22 cellular contexts compared by ENCODE assay signal in genomic region chr12:123963829-123964228, GRCh38. TPM values are rescaled to one million over a fixed set of nuclear protein-coding genes. Genes with fewer than 3 reads are reported as not detected.
A peak's percentile ranks its signal among the peaks of the same experiment; 100 is the strongest.
DNase-seq lines count a peak whose midpoint lies in the region; ATAC-seq, FAIRE-seq and TF ChIP-seq lines count a peak whose summit lies in the region.
"Had no signal": no experiment of that assay in that cellular context is flagged by ENCODE, and none has a peak within 500 bp of the region (broad histone marks: within the 10 kb centered on the region; RNA-seq: fewer than 3 reads in every experiment).

No MANE protein-coding gene starts in this region.

- no peaks in the 10 kb centered on the region for H3K9me3 Mint-ChIP-seq in activated naive CD8-positive, alpha-beta T cell treated with anti-CD3 and anti-CD28 coated beads, Interleukin-2, amount 50 U/mL, for 24 hours
- H3K9me3 Mint-ChIP-seq: CD4-positive, alpha-beta T cell; CD8-positive, alpha-beta T cell had no signal

- H3K9me3 ChIP-seq in liver (ENCODE audit: control insufficient read depth in 4 of 4, low read length in 3 of 4) = no peaks in the 10 kb centered on the region
- H3K9me3 ChIP-seq in HepG2 (ENCODE audit: low read length) = no peaks in the 10 kb centered on the region
- no peaks in the 10 kb centered on the region for H3K9me3 ChIP-seq in small intestine (ENCODE audit: control insufficient read depth, low read depth)
- H3K9me3 ChIP-seq: A549; BLaER1 treated with 17β-estradiol and CSF1 and Interleukin-3, amounts not matched to agents 10 nM and 100 nM; Caco-2 had no signal

- no peak for DNase-seq in HepG2 (ENCODE audit: low spot score)
- no peak for DNase-seq in left colon
- DNase-seq in small intestine = peak; percentile 56
- no peak for DNase-seq in activated naive CD8-positive, alpha-beta T cell treated with anti-CD3 and anti-CD28 coated beads, Interleukin-2, amount 50 U/mL, for 24 hours
- no peak for DNase-seq in NCI-H2081 treated with DMSO at 0.1 percent for 48 hours (lab: John Stamatoyannopoulos, UW)
- DNase-seq: AML-193; Caco-2; Calu3; CD4-positive, alpha-beta T cell; CD8-positive, alpha-beta T cell; DMS79 treated with DMSO at 0.1 percent for 48 hours; GF-D8 had no signal

- POLR2A ChIA-PET in HepG2 (lab: Yijun Ruan, JAX) = no interaction called here

- intact Hi-C loops in HepG2 (cut with micrococcal nuclease; ENCODE audit: unreplicated experiment) = no loop called here
- intact Hi-C loops in left colon (cut with DNase I, micrococcal nuclease) = no loop called here

- ATAC-seq in HepG2 = no peak
- ATAC-seq in left colon = peak; percentile 56
- no peak for ATAC-seq in activated naive CD8-positive, alpha-beta T cell treated with anti-CD3 and anti-CD28 coated beads, Interleukin-2, amount 50 U/mL, for 24 hours
- ATAC-seq: CD8-positive, alpha-beta T cell had no signal

- CTCF ChIA-PET in HepG2 (lab: Yijun Ruan, JAX; ENCODE audit: low intra/inter-chr PET ratio, low total read pairs) = no interaction called here

- H3K36me3 Mint-ChIP-seq in activated naive CD8-positive, alpha-beta T cell treated with anti-CD3 and anti-CD28 coated beads, Interleukin-2, amount 50 U/mL, for 24 hours (ENCODE audit: low read depth) = no peaks in the 10 kb centered on the region

- H3K27ac ChIP-seq in liver (ENCODE audit: low read depth in 1 of 2, low read length in 2 of 2) (no peak overlapping the region), HepG2 (ENCODE audit: extremely low read length, insufficient read depth, low read length) (no peak overlapping the region), small intestine (ENCODE audit: low read depth in 1 of 2, low read length in 1 of 2) (no peak overlapping the region)
- H3K27ac ChIP-seq: 22Rv1; A549; BLaER1 treated with 17β-estradiol and CSF1 and Interleukin-3, amounts not matched to agents 10 nM and 100 nM; C4-2B had no signal

- no peak for TF ChIP-seq CTCF in liver (IDR thresholded peaks at IDR 0.05; ENCODE audit: low read depth, low read length, missing input control)
- no peak for TF ChIP-seq CTCF in HepG2 (CRISPR knock-in tag; IDR thresholded peaks at IDR 0.05)

- no peak overlapping the region for H2AFZ ChIP-seq in HepG2 (ENCODE audit: low read length)

- in situ Hi-C loops in HepG2 (cut with HindIII; ENCODE audit: extremely low pct_ligation_motif_present, low pct_unique_long_range_greater_than_20kb) = no loop called here

- H3K4me3 ChIP-seq in liver (ENCODE audit: low read depth in 1 of 3, low read length in 3 of 3) (no peak overlapping the region), HepG2 (replicated peaks in 1 of 3; ENCODE audit: insufficient read depth in 1 of 3, low read depth in 2 of 3, low read length in 3 of 3) (no peak overlapping the region), small intestine (ENCODE audit: low read depth in 1 of 2, low read length in 2 of 2) (no peak overlapping the region)
- H3K4me3 ChIP-seq: A549; BLaER1 treated with 17β-estradiol and CSF1 and Interleukin-3, amounts not matched to agents 10 nM and 100 nM had no signal

- H3K4me1 Mint-ChIP-seq in activated naive CD8-positive, alpha-beta T cell treated with anti-CD3 and anti-CD28 coated beads, Interleukin-2, amount 50 U/mL, for 24 hours = peaks cover 2% of the 10 kb centered on the region
- H3K4me1 Mint-ChIP-seq: B cell had no signal

- no peak for FAIRE-seq in HepG2 (lab: Jason Lieb, UNC)
- FAIRE-seq in small intestine (lab: Jason Lieb, UNC) = peak; percentile 5
- FAIRE-seq: A549, D721Med, G401.6, GM12891, GM19239 had no signal

- no peak for TF ChIP-seq POLR2A in HepG2 (IDR thresholded peaks at IDR 0.05; ENCODE audit: insufficient read depth in 1 of 2, low read depth in 2 of 2, low read length in 2 of 2)

- H3K36me3 ChIP-seq in liver (ENCODE audit: control insufficient read depth in 4 of 4, insufficient read depth in 3 of 4, low read depth in 1 of 4, low read length in 3 of 4) (no peaks in the 10 kb centered on the region), HepG2 (replicated peaks in 1 of 2; ENCODE audit: control insufficient read depth in 1 of 2, insufficient read depth in 2 of 2, low read length in 2 of 2) (0 out of 5 replicates have a peak, but pooled peaks cover 0 to 4% of the 10 kb centered on the region in 2 experiments), small intestine (ENCODE audit: control insufficient read depth in 2 of 2, insufficient read depth in 2 of 2, low read length in 2 of 2) (no peaks in the 10 kb centered on the region)

- no peak overlapping the region for H3K4me2 ChIP-seq in HepG2 (ENCODE audit: low read depth, low read length)
- H3K4me2 ChIP-seq: A549 had no signal

- BruUV-seq in HepG2 (replicated peaks; lab: Mats Ljungman, UMichigan) = no TSS peak

- H3K9ac ChIP-seq in liver (ENCODE audit: low read depth in 1 of 2, low read length in 2 of 2) (no peak overlapping the region), HepG2 (ENCODE audit: insufficient read depth, low read depth, low read length) (no peak overlapping the region)
- H3K9ac ChIP-seq: BLaER1 treated with 17β-estradiol and CSF1 and Interleukin-3, amounts not matched to agents 10 nM and 100 nM had no signal

- no peak for TF ChIP-seq EP300 in HepG2 (IDR thresholded peaks at IDR 0.05; ENCODE audit: low read depth in 2 of 2, low read length in 2 of 2)
- no peak for TF ChIP-seq EP300 in HepG2 (CRISPR knock-in tag; IDR thresholded peaks at IDR 0.05; ENCODE audit: borderline replicate concordance)

- H3K27ac Mint-ChIP-seq in activated naive CD8-positive, alpha-beta T cell treated with anti-CD3 and anti-CD28 coated beads, Interleukin-2, amount 50 U/mL, for 24 hours = no peak overlapping the region
- H3K27ac Mint-ChIP-seq: B cell; CD4-positive, alpha-beta T cell; CD8-positive, alpha-beta T cell had no signal

- 40% methylated on average over 4 of the region's 4 CpGs for WGBS in liver
- 82% methylated on average over 4 of the region's 4 CpGs for WGBS in HepG2 (ENCODE audit: low lambda C conversion rate)
- 22 to 66% (median 48%) methylated on average over 4 of the region's 4 CpGs for WGBS in small intestine, 3 donors

- no peaks in the 10 kb centered on the region for H4K20me1 ChIP-seq in HepG2 (ENCODE audit: insufficient read depth, low read length)

- no peaks in the 10 kb centered on the region for H3K27me3 ChIP-seq in liver (ENCODE audit: control insufficient read depth in 4 of 4, insufficient read depth in 4 of 4, low read length in 3 of 4)
- no peaks in the 10 kb centered on the region for H3K27me3 ChIP-seq in HepG2 (ENCODE audit: control insufficient read depth in 1 of 2, insufficient read depth in 2 of 2, low read length in 2 of 2)
- no peaks in the 10 kb centered on the region for H3K27me3 ChIP-seq in small intestine (ENCODE audit: control insufficient read depth in 2 of 2, insufficient read depth in 2 of 2, low read length in 2 of 2)
- H3K27me3 ChIP-seq: BLaER1 treated with 17β-estradiol and CSF1 and Interleukin-3, amounts not matched to agents 10 nM and 100 nM had no signal

- no peaks in the 10 kb centered on the region for H3K27me3 Mint-ChIP-seq in activated naive CD8-positive, alpha-beta T cell treated with anti-CD3 and anti-CD28 coated beads, Interleukin-2, amount 50 U/mL, for 24 hours
- H3K27me3 Mint-ChIP-seq: B cell; CD4-positive, alpha-beta T cell had no signal

- H3K4me1 ChIP-seq in liver (ENCODE audit: control insufficient read depth in 4 of 4, insufficient read depth in 4 of 4, low read length in 3 of 4) (peaks cover 0 to 16% (median 7%) of the 10 kb centered on the region in 4 donors), HepG2 (ENCODE audit: insufficient read depth, low read length) (no peaks in the 10 kb centered on the region), small intestine (ENCODE audit: control insufficient read depth in 2 of 2, insufficient read depth in 1 of 2, low read depth in 1 of 2, low read length in 1 of 2) (peaks cover 0 to 11% of the 10 kb centered on the region in 2 donors)
- H3K4me1 ChIP-seq: Caco-2 had no signal

- TF ChIP-seq RAD21 in liver (IDR thresholded peaks at IDR 0.05) (no peak), HepG2 (CRISPR knock-in tag; IDR thresholded peaks at IDR 0.05) (no peak)

- peaks cover 7% of the 10 kb centered on the region for H3K79me2 ChIP-seq in HepG2 (ENCODE audit: insufficient read depth, low read length)

- no peak overlapping the region for H3K4me3 Mint-ChIP-seq in activated naive CD8-positive, alpha-beta T cell treated with anti-CD3 and anti-CD28 coated beads, Interleukin-2, amount 50 U/mL, for 24 hours
- H3K4me3 Mint-ChIP-seq: B cell; CD4-positive, alpha-beta T cell; CD8-positive, alpha-beta T cell had no signal

RNA-seq across cellular contexts. Expression of gene CCDC92, which starts 8.8 kb away (rescaled TPM):
- 1 to 10 TPM; 2.1 to 6.0 TPM for total RNA-seq in liver
- polyA plus RNA-seq in liver = 10 to 100 TPM; 12.6 to 14.6 TPM
- total RNA-seq in HepG2 (2016; rRNA removed; fragmentation: Illumina TruSeq; extraction: Trizol) = 4.6 and 5.4 TPM in 2 replicates
- 6.8 and 8.3 TPM in 2 replicates for total RNA-seq in HepG2 (2016; cell fraction: cytosol; rRNA removed; fragmentation: Illumina TruSeq; extraction: Trizol; ENCODE audit: low read depth)
- total RNA-seq in HepG2 (2016; cell fraction: insoluble cytoplasmic fraction; rRNA removed; fragmentation: Illumina TruSeq; extraction: Trizol) = 3.3 and 3.9 TPM in 2 replicates
- 15.8 and 17.8 TPM in 2 replicates for total RNA-seq in HepG2 (2016; cell fraction: membrane; rRNA removed; fragmentation: Illumina TruSeq; extraction: Trizol)
- 5.2 and 5.7 TPM in 2 replicates for total RNA-seq in HepG2 (2016; cell fraction: nucleus; rRNA removed; fragmentation: Illumina TruSeq; extraction: Trizol)
- 14.7 and 17.0 TPM in 2 replicates for polyA plus RNA-seq in HepG2 (2011; rRNA removed)
- polyA plus RNA-seq in HepG2 (2011; cell fraction: cytosol; rRNA removed) = 12.2 and 12.3 TPM in 2 replicates
- 19.1 and 22.3 TPM in 2 replicates for polyA plus RNA-seq in HepG2 (2011; cell fraction: nucleus; rRNA removed)
- polyA plus RNA-seq in HepG2 (2012) = 19.7 and 20.6 TPM in 2 replicates
- 46.0 and 49.0 TPM in 2 replicates for polyA plus RNA-seq in HepG2 (2016; cell fraction: cytosol; fragmentation: Illumina TruSeq; extraction: Trizol; ENCODE audit: low read depth)
- polyA plus RNA-seq in HepG2 (2016; cell fraction: insoluble cytoplasmic fraction; fragmentation: Illumina TruSeq; extraction: Trizol; ENCODE audit: low read depth) = 12.2 and 19.6 TPM in 2 replicates
- 66.4 and 70.7 TPM in 2 replicates for polyA plus RNA-seq in HepG2 (2016; cell fraction: membrane; fragmentation: Illumina TruSeq; extraction: Trizol; ENCODE audit: low read depth)
- polyA plus RNA-seq in HepG2 (2016; cell fraction: nucleus; fragmentation: Illumina TruSeq; extraction: Trizol; ENCODE audit: insufficient read depth, low read depth) = 21.7 and 23.0 TPM in 2 replicates
- polyA minus RNA-seq in HepG2 (2011; rRNA and poly(A)+ RNA removed; ENCODE audit: low replicate concordance) = 4.1 and 12.5 TPM in 2 replicates
- polyA minus RNA-seq in HepG2 (2011; cell fraction: cytosol; rRNA and poly(A)+ RNA removed) = 4.6 and 5.2 TPM in 2 replicates
- 14.3 and 19.6 TPM in 2 replicates for polyA minus RNA-seq in HepG2 (2011; cell fraction: nucleus; rRNA and poly(A)+ RNA removed)
- 10 to 100 TPM; 20.6 to 25.6 TPM for total RNA-seq in left colon
- 10 to 100 TPM; 21.1 to 33.5 (median 26.2) TPM for polyA plus RNA-seq in small intestine

RNA-seq across cellular contexts. Expression of gene ZNF664, which starts 9.2 kb away (rescaled TPM):
- total RNA-seq in liver = 10 to 100 TPM; 25.7 to 40.3 TPM
- polyA plus RNA-seq in liver = 10 to 100 TPM in 1 of 2 donors, 1 to 10 TPM in 1; 7.2 to 33.5 TPM
- 56.5 and 109 TPM in 2 replicates for total RNA-seq in HepG2 (2016; rRNA removed; fragmentation: Illumina TruSeq; extraction: Trizol)
- 17.1 and 19.6 TPM in 2 replicates for total RNA-seq in HepG2 (2016; cell fraction: cytosol; rRNA removed; fragmentation: Illumina TruSeq; extraction: Trizol; ENCODE audit: low read depth)
- 63.9 and 99.8 TPM in 2 replicates for total RNA-seq in HepG2 (2016; cell fraction: insoluble cytoplasmic fraction; rRNA removed; fragmentation: Illumina TruSeq; extraction: Trizol)
- total RNA-seq in HepG2 (2016; cell fraction: membrane; rRNA removed; fragmentation: Illumina TruSeq; extraction: Trizol) = 84.3 and 86.0 TPM in 2 replicates
- 64.5 and 64.7 TPM in 2 replicates for total RNA-seq in HepG2 (2016; cell fraction: nucleus; rRNA removed; fragmentation: Illumina TruSeq; extraction: Trizol)
- 43.9 and 46.1 TPM in 2 replicates for polyA plus RNA-seq in HepG2 (2011; rRNA removed)
- polyA plus RNA-seq in HepG2 (2011; cell fraction: cytosol; rRNA removed) = 25.5 and 35.4 TPM in 2 replicates
- polyA plus RNA-seq in HepG2 (2011; cell fraction: nucleus; rRNA removed) = 44.8 and 58.7 TPM in 2 replicates
- polyA plus RNA-seq in HepG2 (2012) = 43.4 and 52.1 TPM in 2 replicates
- polyA plus RNA-seq in HepG2 (2016; cell fraction: cytosol; fragmentation: Illumina TruSeq; extraction: Trizol; ENCODE audit: low read depth) = 20.6 and 23.0 TPM in 2 replicates
- 101 and 102 TPM in 2 replicates for polyA plus RNA-seq in HepG2 (2016; cell fraction: insoluble cytoplasmic fraction; fragmentation: Illumina TruSeq; extraction: Trizol; ENCODE audit: low read depth)
- 67.1 and 72.2 TPM in 2 replicates for polyA plus RNA-seq in HepG2 (2016; cell fraction: membrane; fragmentation: Illumina TruSeq; extraction: Trizol; ENCODE audit: low read depth)
- 80.2 and 81.9 TPM in 2 replicates for polyA plus RNA-seq in HepG2 (2016; cell fraction: nucleus; fragmentation: Illumina TruSeq; extraction: Trizol; ENCODE audit: insufficient read depth, low read depth)
- 36.2 and 75.5 TPM in 2 replicates for polyA minus RNA-seq in HepG2 (2011; rRNA and poly(A)+ RNA removed; ENCODE audit: low replicate concordance)
- polyA minus RNA-seq in HepG2 (2011; cell fraction: cytosol; rRNA and poly(A)+ RNA removed) = 24.4 and 29.4 TPM in 2 replicates
- 53.6 and 59.6 TPM in 2 replicates for polyA minus RNA-seq in HepG2 (2011; cell fraction: nucleus; rRNA and poly(A)+ RNA removed)
- total RNA-seq in left colon = 100 to 1,000 TPM; 111 to 138 TPM
- polyA plus RNA-seq in small intestine = 100 to 1,000 TPM in 1 of 3 donors, 10 to 100 TPM in 2; 59.9 to 104 (median 80.8) TPM
